In the genomic region with DNA sequence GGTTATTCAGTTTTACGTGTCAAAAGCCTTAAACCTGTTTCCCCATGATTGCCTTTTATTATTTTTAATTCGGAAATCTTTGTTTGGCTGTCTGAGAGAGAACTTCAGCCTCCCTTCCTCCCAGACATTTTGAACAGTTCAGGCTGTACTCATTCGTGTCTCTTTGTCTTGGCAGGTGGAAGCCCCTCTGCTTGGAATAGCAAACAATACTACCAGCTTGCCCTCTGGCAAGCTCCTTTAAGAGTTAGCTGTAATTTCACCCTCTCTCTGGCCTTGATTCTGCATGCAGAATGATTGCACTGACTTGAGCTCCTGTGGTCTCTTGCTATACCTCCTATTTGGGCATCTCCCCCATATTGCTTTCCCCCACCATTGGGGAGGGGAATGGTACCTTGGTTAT, we compare ENCODE assay signal across 14 cellular contexts. TPM values are rescaled to one million over a fixed set of nuclear protein-coding genes. Genes with fewer than 3 reads are reported as not detected.
DNase-seq lines count a peak whose midpoint lies in the region; ATAC-seq and TF ChIP-seq lines count a peak whose summit lies in the region.
"Had no signal": no experiment of that assay in that cellular context is flagged by ENCODE, and none has a peak within 500 bp of the region (broad histone marks: within the 10 kb centered on the region; RNA-seq: fewer than 3 reads in every experiment).

No MANE protein-coding gene starts in this region.

- H3K36me3 Mint-ChIP-seq in GM23338 (ENCODE audit: low read depth) (peaks cover 3% of the 10 kb centered on the region; the same call in 1 of the 3 replicates), WTC11 (no peaks in the 10 kb centered on the region)

- H3K27ac ChIP-seq in BLaER1: no peak overlapping the region
- no peak overlapping the region for H3K27ac ChIP-seq in GM23338 (ENCODE audit: low read depth)
- peak overlapping the region in 1 of 2 donors; percentile 64 for H3K27ac ChIP-seq in prostate gland
- H3K27ac ChIP-seq: GM23248, HL-60 had no signal

- H3K36me3 ChIP-seq in BLaER1 (peaks cover 37% of the 10 kb centered on the region), GM23338 (ENCODE audit: insufficient read depth) (no peaks in the 10 kb centered on the region), prostate gland (no peaks in the 10 kb centered on the region)
- H3K36me3 ChIP-seq: HAP-1 had no signal

- CTCF ChIA-PET in WTC11 (lab: Charles Lee): interaction anchor here (0.7 to 4.3 kb wide), 17 partner anchors 9 to 222 kb away, joined by 3 to 23 read pairs (median 3); a partner anchor contains a TSS

- H3K4me3 Mint-ChIP-seq in GM23338 (no peak overlapping the region), WTC11 (peak overlapping the region; percentile 41)
- H3K4me3 Mint-ChIP-seq: CD4-positive, CD25-positive, alpha-beta regulatory T cell; HFFc6 had no signal

- H3K9me3 Mint-ChIP-seq in GM23338 (no peaks in the 10 kb centered on the region), WTC11 (no peaks in the 10 kb centered on the region)
- H3K9me3 Mint-ChIP-seq: HFFc6 had no signal

- no peaks in the 10 kb centered on the region for H3K27me3 ChIP-seq in BLaER1
- no peaks in the 10 kb centered on the region for H3K27me3 ChIP-seq in GM23338 (ENCODE audit: insufficient read depth)
- H3K27me3 ChIP-seq in prostate gland (replicated peaks; ENCODE audit: insufficient read depth): no peaks in the 10 kb centered on the region

- POLR2A ChIA-PET in WTC11 (lab: Charles Lee): interaction anchor here (1.0 kb wide), 1 partner anchor 9 kb away, joined by 3 read pairs; no protein-coding TSS in a partner anchor

- H3K4me1 Mint-ChIP-seq in GM23338: peaks cover 85% of the 10 kb centered on the region
- H3K4me1 Mint-ChIP-seq in WTC11: peaks cover 89% of the 10 kb centered on the region

- H3K27ac Mint-ChIP-seq in GM23338: no peak overlapping the region
- H3K27ac Mint-ChIP-seq in WTC11: no peak overlapping the region
- H3K27ac Mint-ChIP-seq: CD4-positive, CD25-positive, alpha-beta regulatory T cell; HFFc6 had no signal

- TF ChIP-seq POLR2A in prostate gland (IDR thresholded peaks at IDR 0.05): no peak

- H3K9me3 ChIP-seq in BLaER1 (no peaks in the 10 kb centered on the region), prostate gland (no peaks in the 10 kb centered on the region)
- H3K9me3 ChIP-seq: HAP-1 had no signal

- H3K9me2 ChIP-seq in GM23338 (ENCODE audit: insufficient read depth): no peaks in the 10 kb centered on the region

- no peaks in the 10 kb centered on the region for H3F3A ChIP-seq in GM23338 (replicated peaks; ENCODE audit: low read depth)

- H3K79me2 ChIP-seq in GM23338 (replicated peaks; ENCODE audit: insufficient read depth): peaks cover 100% of the 10 kb centered on the region

- WGBS in prostate gland: 9% methylated on average over 3 of the region's 3 CpGs

- H3K4me2 ChIP-seq in BLaER1 (peak overlapping the region; percentile 68), GM23338 (peak overlapping the region; percentile 64)

- H3K4me3 ChIP-seq in BLaER1 (no peak overlapping the region), GM23338 (no peak overlapping the region), prostate gland (no peak overlapping the region)
- H3K4me3 ChIP-seq: GM23248, HAP-1 had no signal

- H3K27me3 Mint-ChIP-seq in GM23338 (ENCODE audit: insufficient read depth, low read depth, poor library complexity) (peaks cover 9% of the 10 kb centered on the region), WTC11 (ENCODE audit: low read depth) (no peaks in the 10 kb centered on the region)

- peak overlapping the region; percentile 23; the same call in 1 of the 2 replicates for H3K9ac ChIP-seq in BLaER1
- H3K9ac ChIP-seq: GM23248 had no signal

- ATAC-seq in GM23338: no peak
- ATAC-seq in WTC11: no peak

- TF ChIP-seq CTCF in GM23338 (conservative IDR thresholded peaks at IDR 0.05; ENCODE audit: low read depth in 2 of 2): no peak
- no peak for TF ChIP-seq CTCF in WTC11 (IDR thresholded peaks at IDR 0.05)
- TF ChIP-seq CTCF in prostate gland (IDR thresholded peaks at IDR 0.05): no peak
- no peak for TF ChIP-seq CTCF in GM10266 (IDR thresholded peaks at IDR 0.05; ENCODE audit: control insufficient read depth, insufficient read depth, low read depth, missing control alignments)

- DNase-seq in GM23338 (ENCODE audit: low spot score): no peak
- DNase-seq in WTC11 (ENCODE audit: low spot score): no peak
- peak; percentile 37 for DNase-seq in prostate gland (ENCODE audit: low spot score)
- DNase-seq in GM10266 (ENCODE audit: extremely low spot score): no peak
- DNase-seq in NCI-H2107 treated with DMSO at 0.1 percent for 48 hours (lab: John Stamatoyannopoulos, UW; ENCODE audit: unreplicated experiment): no peak
- no peak for DNase-seq in activated CD8-positive, alpha-beta memory T cell treated with anti-CD3 and anti-CD28 coated beads, Interleukin-2, amount 50 U/mL, for 48 hours
- DNase-seq: CD4-positive, CD25-positive, alpha-beta regulatory T cell; DMS53; GF-D8; GM23248; HFFc6 had no signal

- intact Hi-C loops in prostate gland (cut with DNase I): loop anchor here (10.0 kb wide), 1 partner anchor 65 kb away; no protein-coding TSS in a partner anchor

- H3K4me1 ChIP-seq in BLaER1 (peaks cover 98% of the 10 kb centered on the region), GM23338 (ENCODE audit: insufficient read depth) (peaks cover 68% of the 10 kb centered on the region), prostate gland (replicated peaks) (peaks cover 39% of the 10 kb centered on the region)

- no peak overlapping the region for H2AFZ ChIP-seq in GM23338
- H2AFZ ChIP-seq: GM23248 had no signal

- H4K20me1 ChIP-seq in BLaER1 (peaks cover 100% of the 10 kb centered on the region), GM23338 (replicated peaks; ENCODE audit: insufficient read depth) (peaks cover 61% of the 10 kb centered on the region)

TF ChIP-seq in WTC11, 78 proteins besides CTCF, POLR2A, EP300 and RAD21 (continues in another document):
- TF ChIP-seq CBFB (CRISPR knock-in tag; IDR thresholded peaks at IDR 0.05; ENCODE audit: low read depth): no peak
- TF ChIP-seq, protein P1, sequence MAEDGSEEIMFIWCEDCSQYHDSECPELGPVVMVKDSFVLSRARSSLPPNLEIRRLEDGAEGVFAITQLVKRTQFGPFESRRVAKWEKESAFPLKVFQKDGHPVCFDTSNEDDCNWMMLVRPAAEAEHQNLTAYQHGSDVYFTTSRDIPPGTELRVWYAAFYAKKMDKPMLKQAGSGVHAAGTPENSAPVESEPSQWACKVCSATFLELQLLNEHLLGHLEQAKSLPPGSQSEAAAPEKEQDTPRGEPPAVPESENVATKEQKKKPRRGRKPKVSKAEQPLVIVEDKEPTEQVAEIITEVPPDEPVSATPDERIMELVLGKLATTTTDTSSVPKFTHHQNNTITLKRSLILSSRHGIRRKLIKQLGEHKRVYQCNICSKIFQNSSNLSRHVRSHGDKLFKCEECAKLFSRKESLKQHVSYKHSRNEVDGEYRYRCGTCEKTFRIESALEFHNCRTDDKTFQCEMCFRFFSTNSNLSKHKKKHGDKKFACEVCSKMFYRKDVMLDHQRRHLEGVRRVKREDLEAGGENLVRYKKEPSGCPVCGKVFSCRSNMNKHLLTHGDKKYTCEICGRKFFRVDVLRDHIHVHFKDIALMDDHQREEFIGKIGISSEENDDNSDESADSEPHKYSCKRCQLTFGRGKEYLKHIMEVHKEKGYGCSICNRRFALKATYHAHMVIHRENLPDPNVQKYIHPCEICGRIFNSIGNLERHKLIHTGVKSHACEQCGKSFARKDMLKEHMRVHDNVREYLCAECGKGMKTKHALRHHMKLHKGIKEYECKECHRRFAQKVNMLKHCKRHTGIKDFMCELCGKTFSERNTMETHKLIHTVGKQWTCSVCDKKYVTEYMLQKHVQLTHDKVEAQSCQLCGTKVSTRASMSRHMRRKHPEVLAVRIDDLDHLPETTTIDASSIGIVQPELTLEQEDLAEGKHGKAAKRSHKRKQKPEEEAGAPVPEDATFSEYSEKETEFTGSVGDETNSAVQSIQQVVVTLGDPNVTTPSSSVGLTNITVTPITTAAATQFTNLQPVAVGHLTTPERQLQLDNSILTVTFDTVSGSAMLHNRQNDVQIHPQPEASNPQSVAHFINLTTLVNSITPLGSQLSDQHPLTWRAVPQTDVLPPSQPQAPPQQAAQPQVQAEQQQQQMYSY (CRISPR knock-in tag; IDR thresholded peaks at IDR 0.05): no peak
- TF ChIP-seq ESRRA (CRISPR knock-in tag; IDR thresholded peaks at IDR 0.05; ENCODE audit: borderline replicate concordance): no peak
- TF ChIP-seq, protein P2, sequence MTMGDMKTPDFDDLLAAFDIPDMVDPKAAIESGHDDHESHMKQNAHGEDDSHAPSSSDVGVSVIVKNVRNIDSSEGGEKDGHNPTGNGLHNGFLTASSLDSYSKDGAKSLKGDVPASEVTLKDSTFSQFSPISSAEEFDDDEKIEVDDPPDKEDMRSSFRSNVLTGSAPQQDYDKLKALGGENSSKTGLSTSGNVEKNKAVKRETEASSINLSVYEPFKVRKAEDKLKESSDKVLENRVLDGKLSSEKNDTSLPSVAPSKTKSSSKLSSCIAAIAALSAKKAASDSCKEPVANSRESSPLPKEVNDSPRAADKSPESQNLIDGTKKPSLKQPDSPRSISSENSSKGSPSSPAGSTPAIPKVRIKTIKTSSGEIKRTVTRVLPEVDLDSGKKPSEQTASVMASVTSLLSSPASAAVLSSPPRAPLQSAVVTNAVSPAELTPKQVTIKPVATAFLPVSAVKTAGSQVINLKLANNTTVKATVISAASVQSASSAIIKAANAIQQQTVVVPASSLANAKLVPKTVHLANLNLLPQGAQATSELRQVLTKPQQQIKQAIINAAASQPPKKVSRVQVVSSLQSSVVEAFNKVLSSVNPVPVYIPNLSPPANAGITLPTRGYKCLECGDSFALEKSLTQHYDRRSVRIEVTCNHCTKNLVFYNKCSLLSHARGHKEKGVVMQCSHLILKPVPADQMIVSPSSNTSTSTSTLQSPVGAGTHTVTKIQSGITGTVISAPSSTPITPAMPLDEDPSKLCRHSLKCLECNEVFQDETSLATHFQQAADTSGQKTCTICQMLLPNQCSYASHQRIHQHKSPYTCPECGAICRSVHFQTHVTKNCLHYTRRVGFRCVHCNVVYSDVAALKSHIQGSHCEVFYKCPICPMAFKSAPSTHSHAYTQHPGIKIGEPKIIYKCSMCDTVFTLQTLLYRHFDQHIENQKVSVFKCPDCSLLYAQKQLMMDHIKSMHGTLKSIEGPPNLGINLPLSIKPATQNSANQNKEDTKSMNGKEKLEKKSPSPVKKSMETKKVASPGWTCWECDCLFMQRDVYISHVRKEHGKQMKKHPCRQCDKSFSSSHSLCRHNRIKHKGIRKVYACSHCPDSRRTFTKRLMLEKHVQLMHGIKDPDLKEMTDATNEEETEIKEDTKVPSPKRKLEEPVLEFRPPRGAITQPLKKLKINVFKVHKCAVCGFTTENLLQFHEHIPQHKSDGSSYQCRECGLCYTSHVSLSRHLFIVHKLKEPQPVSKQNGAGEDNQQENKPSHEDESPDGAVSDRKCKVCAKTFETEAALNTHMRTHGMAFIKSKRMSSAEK (CRISPR knock-in tag; IDR thresholded peaks at IDR 0.05; ENCODE audit: borderline replicate concordance): no peak
- no peak for TF ChIP-seq EMX1 (CRISPR knock-in tag; IDR thresholded peaks at IDR 0.05)
- no peak for TF ChIP-seq SMAD4 (CRISPR knock-in tag; IDR thresholded peaks at IDR 0.05)

RNA-seq across cellular contexts. Expression of a gene that starts 11.7 kb away (rescaled TPM):
- total RNA-seq in GM23338 (2014; rRNA removed; shearing (Covaris generic)): 92.2 and 95.6 TPM in 2 replicates
- polyA plus RNA-seq in GM23338 (2016; fragmentation: Nextera tagmentation; extraction: Ambion mirVana): 20.0 and 20.4 TPM in 2 replicates
- total RNA-seq in WTC11 (2021) (116 to 125 TPM (median 120 TPM) in 3 replicates), prostate gland (100 to 1,000 TPM; 190 to 216 TPM)
